In genomic region chr6:139475231-139475630, GRCh38 we compare ENCODE assay signal across 26 cellular contexts.
DNase-seq lines count a peak whose midpoint lies in the region; ATAC-seq and TF ChIP-seq lines count a peak whose summit lies in the region.
"Had no signal": no experiment of that assay in that cellular context is flagged by ENCODE, and none has a peak within 500 bp of the region (broad histone marks: within the 10 kb centered on the region; RNA-seq: fewer than 3 reads in every experiment).

No MANE protein-coding gene starts in this region.

- H3K9ac ChIP-seq in SK-N-MC (ENCODE audit: insufficient read length): peak overlapping the region; percentile 51
- H3K9ac ChIP-seq in mesenchymal stem cell (ENCODE audit: low read length): no peak overlapping the region
- no peak overlapping the region for H3K9ac ChIP-seq in rectal smooth muscle tissue (ENCODE audit: low read length)

- no peak overlapping the region for H3K14ac ChIP-seq in mesenchymal stem cell (ENCODE audit: low read length in 2 of 2)

- H3K36me3 ChIP-seq in SK-N-MC (ENCODE audit: insufficient read depth, low read length) (no peaks in the 10 kb centered on the region), mesenchymal stem cell (ENCODE audit: control insufficient read depth in 1 of 2, insufficient read depth in 2 of 2, low read depth in 1 of 2, low read length in 2 of 2) (no peaks in the 10 kb centered on the region), rectal smooth muscle tissue (ENCODE audit: control insufficient read depth, insufficient read depth, low read length) (no peaks in the 10 kb centered on the region), tibial artery (no peaks in the 10 kb centered on the region)
- H3K36me3 ChIP-seq: lower lobe of right lung, spleen, stomach, upper lobe of left lung had no signal

- H3K4me1 ChIP-seq in mesenchymal stem cell (ENCODE audit: control insufficient read depth, insufficient read depth, low read depth, low read length) (peaks cover 9% of the 10 kb centered on the region), rectal smooth muscle tissue (ENCODE audit: control insufficient read depth, insufficient read depth, low read length) (peaks cover 25% of the 10 kb centered on the region), tibial artery (peaks cover 0 to 29% (median 24%) of the 10 kb centered on the region in 4 donors)

- H2BK15ac ChIP-seq in mesenchymal stem cell (ENCODE audit: low read depth, poor library complexity, severe bottlenecking): peak overlapping the region; percentile 26

- no peak for TF ChIP-seq CTCF in HL-60 (IDR thresholded peaks at IDR 0.05; ENCODE audit: insufficient read depth, low read length)
- TF ChIP-seq CTCF in tibial artery (IDR thresholded peaks at IDR 0.05): no peak

- no peaks in the 10 kb centered on the region for H3K27me3 ChIP-seq in HL-60 (ENCODE audit: insufficient read depth, poor library complexity, severe bottlenecking)
- H3K27me3 ChIP-seq in mesenchymal stem cell (ENCODE audit: control insufficient read depth in 1 of 2, insufficient read depth in 1 of 2, low read length in 2 of 2): no peaks in the 10 kb centered on the region
- no peaks in the 10 kb centered on the region for H3K27me3 ChIP-seq in rectal smooth muscle tissue (ENCODE audit: control insufficient read depth, insufficient read depth, low read length)
- no peaks in the 10 kb centered on the region for H3K27me3 ChIP-seq in tibial artery
- H3K27me3 ChIP-seq: foreskin keratinocyte, spleen, stomach, upper lobe of left lung had no signal

- H4K91ac ChIP-seq in mesenchymal stem cell (ENCODE audit: low read length): no peak overlapping the region

- H3K27ac ChIP-seq in HL-60 (replicated peaks) (peak overlapping the region; percentile 67; the same call in 1 of the 2 replicates), SK-N-MC (peak overlapping the region; percentile 97), mesenchymal stem cell (ENCODE audit: low read length, poor library complexity, severe bottlenecking) (peak overlapping the region; percentile 38), rectal smooth muscle tissue (ENCODE audit: low read depth, low read length) (peak overlapping the region; percentile 42), caudate nucleus (ENCODE audit: low read depth, low read length) (no peak overlapping the region), tibial artery (no peak overlapping the region)
- H3K27ac ChIP-seq: foreskin keratinocyte, lower lobe of right lung had no signal

- H3K4me2 ChIP-seq in mesenchymal stem cell (ENCODE audit: low read length, poor library complexity, severe bottlenecking): no peak overlapping the region

- H2BK12ac ChIP-seq in mesenchymal stem cell (ENCODE audit: low read length in 2 of 2): peak overlapping the region; percentile 6 to 68

- intact Hi-C loops in tibial artery (cut with DNase I; ENCODE audit: low total_unique reads): no loop called here

- ATAC-seq in GM21528 (IDR thresholded peaks at IDR 0.05; ENCODE audit: low FRiP score, unreplicated experiment): no peak
- ATAC-seq: activated naive CD8-positive, alpha-beta T cell treated with anti-CD3 and anti-CD28 coated beads, Interleukin-2, amount 50 U/mL, for 24 hours; CD8-positive, alpha-beta T cell; foreskin keratinocyte; HCT116; lower lobe of right lung; PC-3 had no signal

- H3K4ac ChIP-seq in mesenchymal stem cell (ENCODE audit: low read depth in 1 of 2, low read length in 2 of 2): peak overlapping the region in 1 of 2 experiments; percentile 91

- DNase-seq in HL-60 (ENCODE audit: low read depth in 1 of 2, low spot score in 1 of 2) (no peak), SK-N-MC (ENCODE audit: low read depth, low spot score) (no peak), mesenchymal stem cell (no peak), caudate nucleus (lab: John Stamatoyannopoulos, UW) (no peak), tibial artery (no peak)
- DNase-seq: activated CD8-positive, alpha-beta memory T cell treated with anti-CD3 and anti-CD28 coated beads, Interleukin-2, amount 50 U/mL, for 4 hours; activated effector memory CD4-positive, alpha-beta T cell treated with Interleukin-2 at 50 U/mL for 16 hours; activated naive CD8-positive, alpha-beta T cell treated with anti-CD3 and anti-CD28 coated beads, Interleukin-2, amount 50 U/mL, for 24 hours; CD8-positive, alpha-beta T cell; dermis blood vessel endothelial cell; DMS53; foreskin keratinocyte; lower lobe of right lung; NCI-H2107; NCI-H526 treated with DMSO at 0.1 percent for 48 hours; PC-3; posterior cingulate gyrus; spleen; stimulated activated CD4-positive, alpha-beta T cell treated with anti-CD3 and anti-CD28 coated beads, Interleukin-4, amount 100 ng/mL, for 24 hours; stomach; T-helper 1 cell; upper lobe of left lung had no signal

- no peak overlapping the region for H2AK5ac ChIP-seq in mesenchymal stem cell (ENCODE audit: low read length, severe bottlenecking)

- no peak overlapping the region for H3K4me3 ChIP-seq in HL-60 (replicated peaks; ENCODE audit: insufficient read depth, low read length)
- H3K4me3 ChIP-seq in SK-N-MC: peak overlapping the region; percentile 60
- no peak overlapping the region for H3K4me3 ChIP-seq in mesenchymal stem cell (ENCODE audit: insufficient read depth in 1 of 2, low read depth in 1 of 2, low read length in 2 of 2)
- no peak overlapping the region for H3K4me3 ChIP-seq in rectal smooth muscle tissue (ENCODE audit: low read length)
- no peak overlapping the region for H3K4me3 ChIP-seq in tibial artery
- H3K4me3 ChIP-seq: GM12878, lower lobe of right lung, spleen, stomach had no signal

- no peak overlapping the region for H4K8ac ChIP-seq in mesenchymal stem cell (ENCODE audit: low read length)

- no peak overlapping the region for H3K23ac ChIP-seq in mesenchymal stem cell (ENCODE audit: low read length in 2 of 2)

- no peaks in the 10 kb centered on the region for H3K9me3 ChIP-seq in SK-N-MC (ENCODE audit: low read depth, low read length)
- H3K9me3 ChIP-seq in mesenchymal stem cell (ENCODE audit: control insufficient read depth, low read length): no peaks in the 10 kb centered on the region
- H3K9me3 ChIP-seq in tibial artery: no peaks in the 10 kb centered on the region
- H3K9me3 ChIP-seq: lower lobe of right lung, spleen, stomach, upper lobe of left lung had no signal

- 53% methylated on average over 4 of the region's 5 CpGs for WGBS in mesenchymal stem cell

- no peak overlapping the region for H2AFZ ChIP-seq in mesenchymal stem cell (ENCODE audit: low read depth, low read length)

- no peaks in the 10 kb centered on the region for H3K79me1 ChIP-seq in mesenchymal stem cell (replicated peaks; ENCODE audit: low read length, poor library complexity, severe bottlenecking)

- H2BK5ac ChIP-seq in mesenchymal stem cell (ENCODE audit: low read depth, low read length, poor library complexity, severe bottlenecking): no peak overlapping the region

- peak overlapping the region; percentile 9 for H2BK120ac ChIP-seq in mesenchymal stem cell (ENCODE audit: low read depth, low read length)

- H3K18ac ChIP-seq in mesenchymal stem cell (ENCODE audit: low read depth in 1 of 2, low read length in 2 of 2): peak overlapping the region; percentile 46 to 50

Comparison
In these comparisons a context has a peak if more than half of its experiments do, and no peak if none do; other contexts are left out.
1. H3K27ac ChIP-seq: peak in HL-60 (single experiment), SK-N-MC (single experiment), mesenchymal stem cell (single experiment) and rectal smooth muscle tissue (single experiment); none in caudate nucleus (single experiment) and tibial artery (0 of 2).